8 cellular contexts compared by ENCODE assay signal in genomic region chr19:2495651-2496316, GRCh38. TPM values are rescaled to one million over a fixed set of nuclear protein-coding genes. Genes with fewer than 3 reads are reported as not detected.
DNase-seq lines count a peak whose midpoint lies in the region; ATAC-seq and TF ChIP-seq lines count a peak whose summit lies in the region.

No MANE protein-coding gene starts in this region.

- H3K4me3 ChIP-seq in WI38 (ENCODE audit: low read depth, low read length) (peak overlapping the region; percentile 63), heart left ventricle (peak overlapping the region; percentile 39 to 76 (median 66)), prostate gland (peak overlapping the region; percentile 43 to 46)

- peaks cover 26% of the 10 kb centered on the region for H3K4me1 Mint-ChIP-seq in Calu3 (ENCODE audit: low read depth, unreplicated experiment)

- H3K4me1 ChIP-seq in heart left ventricle (peaks cover 2 to 37% (median 19%) of the 10 kb centered on the region in 12 donors), prostate gland (replicated peaks) (peaks cover 15% of the 10 kb centered on the region)

- BruUV-seq in Calu3 (replicated peaks; lab: Mats Ljungman, UMichigan): no TSS peak

- 7 to 12% (median 11%) methylated on average over 13 to 16 of the region's 16 CpGs for WGBS in heart left ventricle, 4 donors
- 22% methylated on average over 16 of the region's 16 CpGs for WGBS in prostate gland

- H3K4me3 Mint-ChIP-seq in Calu3 (ENCODE audit: low read depth, unreplicated experiment): peak overlapping the region; percentile 54

- intact Hi-C loops in Calu3 (cut with micrococcal nuclease; ENCODE audit: unreplicated experiment) (no loop called here), heart left ventricle (cut with DNase I) (loop anchor here in 7 of 10 donors (1.0 to 5.0 kb wide), 8 partner anchors 17 to 108 kb away; partner anchors contain the start of gene GADD45B (in 3 of the 7)), prostate gland (cut with DNase I) (loop anchor here (5.0 kb wide), 1 partner anchor 47 kb away; no protein-coding TSS in a partner anchor)

- peaks cover 12% of the 10 kb centered on the region for H3K36me3 Mint-ChIP-seq in Calu3 (ENCODE audit: insufficient read depth, unreplicated experiment)

- H3K36me3 ChIP-seq in heart left ventricle (no peaks in the 10 kb centered on the region), prostate gland (no peaks in the 10 kb centered on the region)

- CTCF ChIA-PET in Calu3 (lab: Charles Lee): interaction anchor here (1.1 to 1.4 kb wide), 2 partner anchors 33 to 48 kb away, joined by 3 to 6 read pairs; no protein-coding TSS in a partner anchor

- TF ChIP-seq CTCF in Calu3 (IDR thresholded peaks at IDR 0.05; ENCODE audit: unreplicated experiment) (no peak), WI38 (IDR thresholded peaks at IDR 0.05; ENCODE audit: low read depth, low read length) (no peak), heart left ventricle (IDR thresholded peaks at IDR 0.05) (no peak), prostate gland (IDR thresholded peaks at IDR 0.05) (no peak)

- ATAC-seq in heart left ventricle (peak; percentile 64 to 82 (median 70)), esophagus mucosa (no peak)

- peak overlapping the region; percentile 75 to 98 (median 92) for H3K27ac ChIP-seq in heart left ventricle
- peak overlapping the region; percentile 94 to 96 for H3K27ac ChIP-seq in prostate gland

- DNase-seq in Calu3 (no peak), heart left ventricle (peak in 4 of 5 donors; percentile 69 to 77 (median 74)), prostate gland (ENCODE audit: low spot score) (no peak), SIG-M5 treated with dmso at 0.1 percent for 504 hours (lab: John Stamatoyannopoulos, UW; ENCODE audit: unreplicated experiment) (no peak), occipital lobe (lab: John Stamatoyannopoulos, UW) (no peak), NCI-H1930 (lab: John Stamatoyannopoulos, UW) (no peak)

- H3K27me3 Mint-ChIP-seq in Calu3 (ENCODE audit: unreplicated experiment): no peaks in the 10 kb centered on the region

- no peaks in the 10 kb centered on the region for H3K9me3 Mint-ChIP-seq in Calu3 (ENCODE audit: low read depth, unreplicated experiment)

- no peaks in the 10 kb centered on the region for H3K9me3 ChIP-seq in heart left ventricle
- no peaks in the 10 kb centered on the region for H3K9me3 ChIP-seq in prostate gland

- no peak overlapping the region for H3K27ac Mint-ChIP-seq in Calu3 (ENCODE audit: unreplicated experiment)

- H3K27me3 ChIP-seq in heart left ventricle: peaks cover 0 to 15% (median 0%) of the 10 kb centered on the region in 9 donors
- no peaks in the 10 kb centered on the region for H3K27me3 ChIP-seq in prostate gland (replicated peaks; ENCODE audit: insufficient read depth)

- no peak for TF ChIP-seq POLR2A in heart left ventricle (IDR thresholded peaks at IDR 0.05)
- no peak for TF ChIP-seq POLR2A in prostate gland (IDR thresholded peaks at IDR 0.05)

RNA-seq across cellular contexts. Expression of gene GADD45B, which starts 19.9 kb away (rescaled TPM):
- total RNA-seq in Calu3 (2022) (26.3 and 36.5 TPM in 2 replicates), heart left ventricle (100 to 1,000 TPM in 2 of 9 donors, 10 to 100 TPM in 7; 20.3 to 155 (median 46.6) TPM), prostate gland (10 to 100 TPM; 90.7 to 94.6 TPM), esophagus mucosa (26.3 TPM), occipital lobe (4.7 TPM)
- 10 to 100 TPM; 67.2 to 68.4 TPM for polyA plus RNA-seq in heart left ventricle

RNA-seq across cellular contexts. Expression of gene LMNB2, which starts 39.0 kb away (rescaled TPM):
- total RNA-seq in Calu3 (2022) (88.0 and 109 TPM in 2 replicates), heart left ventricle (10 to 100 TPM in 7 of 9 donors, 1 to 10 TPM in 2; 6.6 to 22.2 (median 13.8) TPM), prostate gland (10 to 100 TPM; 28.5 to 39.1 TPM), esophagus mucosa (50.4 TPM), occipital lobe (36.2 TPM)
- polyA plus RNA-seq in heart left ventricle: 10 to 100 TPM in 1 of 2 donors, 1 to 10 TPM in 1; 9.3 to 33.0 TPM

Comparison
In these comparisons a context has a peak if more than half of its experiments do, and no peak if none do; other contexts are left out.
1. DNase-seq: peak in heart left ventricle (4 of 5); none in Calu3 (single experiment), prostate gland (single experiment), SIG-M5 treated with dmso at 0.1 percent for 504 hours (single experiment), occipital lobe (single experiment) and NCI-H1930 (0 of 2).
2. Peak in every context shown above with its lines, with median percentiles within 50 percentile points of each other: H3K4me3 ChIP-seq.